In the genomic region with DNA sequence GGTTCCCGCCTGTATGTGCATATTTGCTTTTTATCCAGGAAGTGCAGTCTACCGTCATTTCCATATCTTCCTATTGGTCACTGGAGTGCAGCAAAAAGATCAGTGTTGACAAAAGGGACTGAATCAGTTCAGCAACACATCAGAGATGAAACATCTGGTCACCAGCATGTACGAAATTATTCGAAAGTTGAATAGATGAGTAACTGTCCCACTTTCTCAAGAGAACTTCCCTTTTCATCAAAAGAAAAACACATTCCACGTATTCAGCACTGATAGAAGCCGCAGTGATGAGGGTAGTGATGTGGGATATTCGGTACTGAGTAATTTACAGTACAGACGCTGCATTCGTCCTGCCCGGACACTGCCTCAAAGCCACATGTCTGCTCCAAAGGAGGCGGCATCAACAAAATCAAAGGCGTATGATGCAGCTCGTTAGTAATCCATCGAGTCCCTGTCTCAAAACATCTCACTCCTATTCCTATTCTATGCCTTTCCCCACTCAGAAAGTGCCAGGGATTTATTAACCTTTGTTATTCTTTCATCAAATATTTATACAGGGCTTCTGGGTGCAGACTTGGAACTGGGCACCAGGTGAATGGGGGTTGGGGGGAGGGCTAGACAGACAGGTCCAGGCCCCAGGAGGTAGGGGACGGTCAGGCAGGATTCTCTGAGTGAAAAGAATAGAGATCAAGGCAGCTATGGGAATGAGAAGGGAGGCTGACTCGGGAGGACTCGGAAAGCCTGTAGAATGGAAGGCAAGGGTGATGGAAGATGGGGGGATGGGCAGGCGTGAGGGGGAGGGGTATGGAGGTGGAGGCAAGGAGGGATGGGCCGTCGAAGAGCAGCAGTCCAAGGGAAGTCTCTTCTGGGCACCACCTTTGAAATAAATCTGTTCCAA, we compare ENCODE assay signal across 9 cellular contexts.
DNase-seq lines count a peak whose midpoint lies in the region; ATAC-seq, FAIRE-seq and TF ChIP-seq lines count a peak whose summit lies in the region.
"Had no signal": no experiment of that assay in that cellular context is flagged by ENCODE, and none has a peak within 500 bp of the region (broad histone marks: within the 10 kb centered on the region; RNA-seq: fewer than 3 reads in every experiment).

No MANE protein-coding gene starts in this region.

- H3K9me1 ChIP-seq in IMR-90 (ENCODE audit: insufficient read depth, low read length): peaks cover 7% of the 10 kb centered on the region; the same call in 1 of the 2 replicates

- dilution Hi-C loops in IMR-90 (cut with HindIII; ENCODE audit: low sequenced_read_pairs, unreplicated experiment): no loop called here

- DNase-seq in A549 (ENCODE audit: low read depth in 1 of 2, low spot score in 1 of 2): peak; percentile 58 to 87
- peak; percentile 99 for DNase-seq in IMR-90
- no peak for DNase-seq in breast epithelium (ENCODE audit: low spot score in 2 of 2)
- DNase-seq in HepG2 (ENCODE audit: low spot score): peak; percentile 40
- no peak for DNase-seq in NCI-H187 treated with DMSO at 0.1 percent for 48 hours (lab: John Stamatoyannopoulos, UW)
- no peak for DNase-seq in activated T-cell treated with anti-CD3 and anti-CD28 coated beads, Interleukin-2, amount 50 U/mL, for 1 hour
- no peak for DNase-seq in OCI-M2 (lab: John Stamatoyannopoulos, UW; ENCODE audit: unreplicated experiment)
- DNase-seq: activated naive CD8-positive, alpha-beta T cell treated with anti-CD3 and anti-CD28 coated beads, Interleukin-2, amount 10 ng/mL, durations not matched to agents 7 days and 5 days had no signal

- TF ChIP-seq POLR2A in A549 (IDR thresholded peaks at IDR 0.05; ENCODE audit: low read length): no peak
- TF ChIP-seq POLR2A in IMR-90 (IDR thresholded peaks at IDR 0.05; ENCODE audit: low read depth, low read length): peak; percentile 45; the same call in 1 of the 2 replicates
- TF ChIP-seq POLR2A in breast epithelium (IDR thresholded peaks at IDR 0.05): no peak
- TF ChIP-seq POLR2A in HepG2 (IDR thresholded peaks at IDR 0.05; ENCODE audit: insufficient read depth in 1 of 2, low read depth in 2 of 2, low read length in 2 of 2): no peak

- in situ Hi-C loops in IMR-90 (cut with MboI; ENCODE audit: low sequenced_read_pairs): no loop called here
- in situ Hi-C loops in HepG2 (cut with HindIII; ENCODE audit: extremely low pct_ligation_motif_present, low pct_unique_long_range_greater_than_20kb): loop anchor here (10.0 kb wide), 1 partner anchor 214 kb away; the partner anchor contains the start of gene ERRFI1

- peak overlapping the region; percentile 90 for H2AK5ac ChIP-seq in IMR-90 (ENCODE audit: low read depth, low read length)

- H3K27me3 ChIP-seq in IMR-90 (ENCODE audit: control insufficient read depth, insufficient read depth, low read length) (no peaks in the 10 kb centered on the region), breast epithelium (no peaks in the 10 kb centered on the region), HepG2 (ENCODE audit: control insufficient read depth in 1 of 2, insufficient read depth in 2 of 2, low read length in 2 of 2) (no peaks in the 10 kb centered on the region)

- FAIRE-seq in A549 (lab: Jason Lieb, UNC) (no peak), HepG2 (lab: Jason Lieb, UNC) (no peak)

- WGBS in A549 (ENCODE audit: missing lambda C conversion rate): 3% methylated on average over 20 of the region's 20 CpGs
- WGBS in IMR-90 (ENCODE audit: extremely low coverage in 2 of 2, insufficient read length in 1 of 2), 2 experiments: 53% methylated on average over 4 of the region's 20 CpGs; no CpG with 5 or more reads in 1 of the 2 experiments
- 74% methylated on average over 20 of the region's 20 CpGs for WGBS in HepG2 (ENCODE audit: low lambda C conversion rate)

- H4K91ac ChIP-seq in IMR-90 (ENCODE audit: insufficient read depth, low read depth, low read length): peak overlapping the region; percentile 65

- H3K79me2 ChIP-seq in HepG2 (ENCODE audit: insufficient read depth, low read length): peaks cover 7% of the 10 kb centered on the region

- TF ChIP-seq EP300 in A549 (IDR thresholded peaks at IDR 0.05) (peak; percentile 26 to 73; a peak in 2 of 5 replicates), HepG2 (IDR thresholded peaks at IDR 0.05; ENCODE audit: low read depth in 2 of 2, low read length in 2 of 2) (no peak), HepG2 (CRISPR knock-in tag; IDR thresholded peaks at IDR 0.05; ENCODE audit: borderline replicate concordance) (no peak)

- H3K14ac ChIP-seq in IMR-90 (replicated peaks; ENCODE audit: low read depth, low read length): peak overlapping the region; percentile 61

- peak overlapping the region; percentile 71 for H4K5ac ChIP-seq in IMR-90 (ENCODE audit: low read depth, low read length)

- peak overlapping the region; percentile 74 for H3K23ac ChIP-seq in IMR-90 (ENCODE audit: low read depth, low read length)

- peak overlapping the region; percentile 65 for H3K4me2 ChIP-seq in A549
- H3K4me2 ChIP-seq in IMR-90 (ENCODE audit: low read depth, low read length): peak overlapping the region; percentile 76
- peak overlapping the region; percentile 72 for H3K4me2 ChIP-seq in HepG2 (ENCODE audit: low read depth, low read length)

- CTCF ChIA-PET in A549 (lab: Yijun Ruan, JAX) (interaction anchor here (0.5 to 2.4 kb wide), 15 partner anchors 17 to 358 kb away, joined by 3 to 9 read pairs (median 3); no protein-coding TSS in a partner anchor), IMR-90 (lab: Yijun Ruan, JAX) (interaction anchor here (0.6 to 1.4 kb wide), 5 partner anchors 65 to 217 kb away, joined by 3 to 4 read pairs (median 3); no protein-coding TSS in a partner anchor), HepG2 (lab: Yijun Ruan, JAX; ENCODE audit: low intra/inter-chr PET ratio, low total read pairs) (no interaction called here)

- H3K18ac ChIP-seq in IMR-90 (ENCODE audit: low read depth, low read length): peak overlapping the region; percentile 71

- H2AK9ac ChIP-seq in IMR-90 (replicated peaks; ENCODE audit: low read depth, low read length, poor library complexity): peak overlapping the region; percentile 51

- H4K20me1 ChIP-seq in IMR-90 (ENCODE audit: insufficient read depth, low read length) (no peaks in the 10 kb centered on the region), HepG2 (ENCODE audit: insufficient read depth, low read length) (no peaks in the 10 kb centered on the region)

- H3K79me1 ChIP-seq in IMR-90 (ENCODE audit: low read depth in 1 of 2, low read length in 2 of 2): no peaks in the 10 kb centered on the region

- H3K9me3 ChIP-seq in A549 (no peaks in the 10 kb centered on the region), IMR-90 (ENCODE audit: control insufficient read depth, insufficient read depth, low read length) (no peaks in the 10 kb centered on the region), breast epithelium (no peaks in the 10 kb centered on the region), HepG2 (ENCODE audit: low read length) (no peaks in the 10 kb centered on the region)

- peak; percentile 81 to 90 for ATAC-seq in A549
- ATAC-seq in IMR-90 (ENCODE audit: low read depth): peak; percentile 85
- no peak for ATAC-seq in HepG2
- ATAC-seq in GM21717 (IDR thresholded peaks at IDR 0.05; ENCODE audit: unreplicated experiment): no peak

- H3K4me1 ChIP-seq in A549 (peaks cover 35% of the 10 kb centered on the region), IMR-90 (ENCODE audit: control insufficient read depth, insufficient read depth, low read length) (peaks cover 14% of the 10 kb centered on the region), breast epithelium (peaks cover 0 to 3% of the 10 kb centered on the region in 2 donors), HepG2 (ENCODE audit: insufficient read depth, low read length) (peaks cover 58% of the 10 kb centered on the region)

- POLR2A ChIA-PET in A549 (lab: Yijun Ruan, JAX) (interaction anchor here (0.9 kb wide), 1 partner anchor 76 kb away, joined by 3 read pairs; no protein-coding TSS in a partner anchor), IMR-90 (lab: Charles Lee; ENCODE audit: unreplicated experiment) (no interaction called here), HepG2 (lab: Yijun Ruan, JAX) (interaction anchor here (0.7 to 3.6 kb wide), 14 partner anchors 14 to 474 kb away, joined by 3 to 30 read pairs (median 5); partner anchors contain the start of gene ERRFI1)

- H3K9ac ChIP-seq in IMR-90 (ENCODE audit: low read depth, low read length): peak overlapping the region; percentile 61
- peak overlapping the region; percentile 62; the same call in 1 of the 2 replicates for H3K9ac ChIP-seq in HepG2 (ENCODE audit: insufficient read depth, low read depth, low read length)

- no peak; a peak in 1 of 5 replicates for TF ChIP-seq RAD21 in A549 (conservative IDR thresholded peaks at IDR 0.05 in 1 of 2, IDR thresholded peaks at IDR 0.05 in 1 of 2)
- no peak for TF ChIP-seq RAD21 in IMR-90 (IDR thresholded peaks at IDR 0.05; ENCODE audit: low read length)
- TF ChIP-seq RAD21 in HepG2 (CRISPR knock-in tag; IDR thresholded peaks at IDR 0.05): no peak

- H2BK15ac ChIP-seq in IMR-90 (ENCODE audit: low read depth, low read length): peak overlapping the region; percentile 89; the same call in 1 of the 3 replicates

- peak overlapping the region; percentile 77 for H2BK120ac ChIP-seq in IMR-90 (ENCODE audit: low read depth, low read length)

- BruUV-seq in IMR-90 (replicated peaks; lab: Mats Ljungman, UMichigan): no TSS peak
- BruUV-seq in HepG2 (replicated peaks; lab: Mats Ljungman, UMichigan): no TSS peak

- H3K56ac ChIP-seq in IMR-90 (ENCODE audit: extremely low read depth, insufficient read depth, low read length): peak overlapping the region; percentile 19

- peak overlapping the region; percentile 7 to 68; a peak in 3 of 4 replicates for H4K8ac ChIP-seq in IMR-90 (ENCODE audit: low read depth in 2 of 2, low read length in 2 of 2)

- peak overlapping the region; percentile 76 for H3K4ac ChIP-seq in IMR-90 (ENCODE audit: low read depth, low read length)

- H3K27ac ChIP-seq in A549 (peak overlapping the region; percentile 91 to 95), IMR-90 (ENCODE audit: insufficient read depth, low read length) (peak overlapping the region; percentile 81), breast epithelium (peak overlapping the region; percentile 57 to 72), HepG2 (ENCODE audit: extremely low read length, insufficient read depth, low read length) (peak overlapping the region; percentile 84)

- TF ChIP-seq CTCF in A549 (IDR thresholded peaks at IDR 0.05): no peak
- no peak for TF ChIP-seq CTCF in IMR-90 (conservative IDR thresholded peaks at IDR 0.05; ENCODE audit: low read depth, low read length)
- no peak for TF ChIP-seq CTCF in breast epithelium (IDR thresholded peaks at IDR 0.05)
- no peak for TF ChIP-seq CTCF in HepG2 (CRISPR knock-in tag; IDR thresholded peaks at IDR 0.05)

- no peaks in the 10 kb centered on the region for H3K36me3 ChIP-seq in IMR-90 (ENCODE audit: control insufficient read depth, insufficient read depth, low read length)
- H3K36me3 ChIP-seq in breast epithelium: no peaks in the 10 kb centered on the region
- no peaks in the 10 kb centered on the region for H3K36me3 ChIP-seq in HepG2 (replicated peaks in 1 of 2; ENCODE audit: control insufficient read depth in 1 of 2, insufficient read depth in 2 of 2, low read length in 2 of 2)

- H2BK20ac ChIP-seq in IMR-90 (ENCODE audit: low read depth, low read length): peak overlapping the region; percentile 84

- peak overlapping the region; percentile 91 for H2BK5ac ChIP-seq in IMR-90 (ENCODE audit: low read depth, low read length, poor library complexity, severe bottlenecking)

- intact Hi-C loops in IMR-90 (cut with micrococcal nuclease) (loop anchor here (1.0 to 2.0 kb wide), 3 partner anchors 34 to 256 kb away; partner anchors contain the start of gene ERRFI1), breast epithelium (cut with DNase I; ENCODE audit: low total_unique reads) (loop anchor here (10.0 kb wide), 1 partner anchor 1404 kb away; no protein-coding TSS in a partner anchor), HepG2 (cut with micrococcal nuclease; ENCODE audit: unreplicated experiment) (loop anchor here (1.0 to 2.0 kb wide), 4 partner anchors 21 to 212 kb away; partner anchors contain the start of gene ERRFI1)

- peak overlapping the region; percentile 61 for H2AFZ ChIP-seq in IMR-90 (replicated peaks; ENCODE audit: low read length, poor library complexity)
- H2AFZ ChIP-seq in HepG2 (ENCODE audit: low read length): no peak overlapping the region

- H3K4me3 ChIP-seq in A549 (no peak overlapping the region), IMR-90 (ENCODE audit: insufficient read depth, low read depth, low read length) (no peak overlapping the region), breast epithelium (no peak overlapping the region), HepG2 (replicated peaks in 1 of 3; ENCODE audit: insufficient read depth in 1 of 3, low read depth in 2 of 3, low read length in 3 of 3) (peak overlapping the region in 1 of 3 experiments; percentile 42; a peak in 2 of 6 replicates)

Comparison
In these comparisons a context has a peak if more than half of its experiments do, and no peak if none do; other contexts are left out.
1. ATAC-seq: peak in A549 (2 of 2) and IMR-90 (single experiment); none in HepG2 (single experiment) and GM21717 (single experiment).
2. DNase-seq: peak in A549 (2 of 2), IMR-90 (single experiment) and HepG2 (single experiment); none in breast epithelium (0 of 2), NCI-H187 treated with DMSO at 0.1 percent for 48 hours (single experiment), activated T-cell treated with anti-CD3 and anti-CD28 coated beads, Interleukin-2, amount 50 U/mL, for 1 hour (single experiment) and OCI-M2 (single experiment).
3. Of the 38 proteins assayed by ChIP-seq in both HepG2 and A549: peak only in HepG2: none; only in A549: CHD2, EP300, FOSL2 and JUNB; in both: none; in neither: 32; mixed calls (peak in some experiments, not most) for 2.
4. Peak in every context shown above with its lines, with median percentiles within 50 percentile points of each other: H3K27ac ChIP-seq and H3K4me2 ChIP-seq.